Comparison of ENCODE assay signal across 1 cellular context in the genomic region with DNA sequence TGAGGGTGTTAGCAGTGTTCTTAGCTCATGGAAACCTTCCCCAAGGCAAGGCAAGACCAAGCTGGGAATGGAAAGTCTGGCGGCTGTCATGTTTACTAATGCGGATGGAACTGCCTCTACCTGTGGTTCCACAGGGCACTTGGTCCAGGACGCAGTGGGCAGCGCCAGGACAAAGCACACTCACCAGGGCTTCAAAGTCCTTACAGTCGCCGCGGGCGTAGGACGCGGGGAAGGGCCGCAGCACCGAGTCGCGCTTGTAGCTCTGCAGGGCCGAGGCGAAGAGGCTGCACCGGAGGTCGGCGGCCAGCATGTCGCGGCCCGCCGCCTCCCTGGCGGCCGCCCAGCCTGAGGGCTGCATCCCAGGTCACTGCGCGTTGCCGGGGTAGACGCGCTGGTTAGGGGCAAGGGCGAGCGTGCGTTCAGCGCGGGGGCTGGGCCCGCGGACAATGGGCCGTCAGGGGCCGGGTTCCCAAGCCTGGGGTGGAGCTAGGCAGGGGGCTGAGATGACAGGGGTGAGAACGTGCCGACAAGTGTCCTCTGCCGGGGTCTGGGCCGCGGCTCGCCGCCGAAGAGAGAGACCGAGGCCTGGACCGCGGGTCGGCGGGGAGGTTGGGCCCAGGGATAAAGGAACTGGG.
TF ChIP-seq lines count a peak whose summit lies in the region.

No MANE protein-coding gene starts in this region.

TF ChIP-seq in HepG2, 621 proteins besides CTCF, POLR2A, EP300 and RAD21 (continued from another document and continues in another):
- TF ChIP-seq, protein P1, sequence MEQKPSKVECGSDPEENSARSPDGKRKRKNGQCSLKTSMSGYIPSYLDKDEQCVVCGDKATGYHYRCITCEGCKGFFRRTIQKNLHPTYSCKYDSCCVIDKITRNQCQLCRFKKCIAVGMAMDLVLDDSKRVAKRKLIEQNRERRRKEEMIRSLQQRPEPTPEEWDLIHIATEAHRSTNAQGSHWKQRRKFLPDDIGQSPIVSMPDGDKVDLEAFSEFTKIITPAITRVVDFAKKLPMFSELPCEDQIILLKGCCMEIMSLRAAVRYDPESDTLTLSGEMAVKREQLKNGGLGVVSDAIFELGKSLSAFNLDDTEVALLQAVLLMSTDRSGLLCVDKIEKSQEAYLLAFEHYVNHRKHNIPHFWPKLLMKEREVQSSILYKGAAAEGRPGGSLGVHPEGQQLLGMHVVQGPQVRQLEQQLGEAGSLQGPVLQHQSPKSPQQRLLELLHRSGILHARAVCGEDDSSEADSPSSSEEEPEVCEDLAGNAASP (CRISPR knock-in tag; IDR thresholded peaks at IDR 0.05; ENCODE audit: borderline replicate concordance) = no peak
- TF ChIP-seq ZNF484 (CRISPR knock-in tag; IDR thresholded peaks at IDR 0.05; ENCODE audit: borderline replicate concordance, low read depth) (peak; percentile 94; the same call in 1 of the 2 replicates), ZNF891 (CRISPR knock-in tag; IDR thresholded peaks at IDR 0.05) (peak; percentile 54), RFX5 (IDR thresholded peaks at IDR 0.05; ENCODE audit: low read depth, low read length) (no peak), ZFP36L1 (CRISPR knock-in tag; IDR thresholded peaks at IDR 0.05) (no peak; the same call in 1 of the 2 replicates), ZBTB46 (CRISPR knock-in tag; IDR thresholded peaks at IDR 0.05; ENCODE audit: borderline replicate concordance) (0 out of 2 replicates have a peak, but pooled peaks have one; percentile 31), ZNF329 (CRISPR knock-in tag; IDR thresholded peaks at IDR 0.05; ENCODE audit: low read depth) (no peak), ZNF12 (CRISPR knock-in tag; IDR thresholded peaks at IDR 0.05) (0 out of 2 replicates have a peak, but pooled peaks have one; percentile 20), NFE2 (CRISPR knock-in tag; IDR thresholded peaks at IDR 0.05) (no peak), ZC3H4 (CRISPR knock-in tag; IDR thresholded peaks at IDR 0.05; ENCODE audit: borderline replicate concordance) (no peak), ZNF720 (CRISPR knock-in tag; IDR thresholded peaks at IDR 0.05) (no peak), HNF1B (CRISPR knock-in tag; IDR thresholded peaks at IDR 0.05) (no peak), ZNF773 (CRISPR knock-in tag; IDR thresholded peaks at IDR 0.05; ENCODE audit: borderline replicate concordance) (0 out of 2 replicates have a peak, but pooled peaks have one; percentile 33), IRX3 (CRISPR knock-in tag; IDR thresholded peaks at IDR 0.05; ENCODE audit: borderline replicate concordance, low read depth) (0 out of 2 replicates have a peak, but pooled peaks have one; percentile 17), MXD4 (CRISPR knock-in tag; IDR thresholded peaks at IDR 0.05) (peak; percentile 53; the same call in 1 of the 2 replicates), CHD4 (IDR thresholded peaks at IDR 0.05; ENCODE audit: borderline replicate concordance, low read length) (no peak), HNRNPUL1 (IDR thresholded peaks at IDR 0.05; ENCODE audit: low read depth, low read length) (no peak), MAFG (CRISPR knock-in tag; IDR thresholded peaks at IDR 0.05) (no peak), ZNF275 (CRISPR knock-in tag; IDR thresholded peaks at IDR 0.05; ENCODE audit: borderline replicate concordance) (peak; percentile 78; the same call in 1 of the 2 replicates), ARNT (IDR thresholded peaks at IDR 0.05) (no peak), GLI4 (CRISPR knock-in tag; IDR thresholded peaks at IDR 0.05; ENCODE audit: borderline replicate concordance) (peak; percentile 82; the same call in 1 of the 2 replicates), ZNF850 (CRISPR knock-in tag; conservative IDR thresholded peaks at IDR 0.05) (no peak), ZNF607 (CRISPR knock-in tag; IDR thresholded peaks at IDR 0.05; ENCODE audit: borderline replicate concordance) (no peak), ZNF44 (CRISPR knock-in tag; IDR thresholded peaks at IDR 0.05) (0 out of 2 replicates have a peak, but pooled peaks have one; percentile 19), ZNF343 (CRISPR knock-in tag; IDR thresholded peaks at IDR 0.05) (no peak), PITX1 (CRISPR knock-in tag; IDR thresholded peaks at IDR 0.05) (no peak), PTBP1 (IDR thresholded peaks at IDR 0.05; ENCODE audit: low read depth, low read length, poor library complexity, severe bottlenecking) (no peak)
- TF ChIP-seq, protein P2, sequence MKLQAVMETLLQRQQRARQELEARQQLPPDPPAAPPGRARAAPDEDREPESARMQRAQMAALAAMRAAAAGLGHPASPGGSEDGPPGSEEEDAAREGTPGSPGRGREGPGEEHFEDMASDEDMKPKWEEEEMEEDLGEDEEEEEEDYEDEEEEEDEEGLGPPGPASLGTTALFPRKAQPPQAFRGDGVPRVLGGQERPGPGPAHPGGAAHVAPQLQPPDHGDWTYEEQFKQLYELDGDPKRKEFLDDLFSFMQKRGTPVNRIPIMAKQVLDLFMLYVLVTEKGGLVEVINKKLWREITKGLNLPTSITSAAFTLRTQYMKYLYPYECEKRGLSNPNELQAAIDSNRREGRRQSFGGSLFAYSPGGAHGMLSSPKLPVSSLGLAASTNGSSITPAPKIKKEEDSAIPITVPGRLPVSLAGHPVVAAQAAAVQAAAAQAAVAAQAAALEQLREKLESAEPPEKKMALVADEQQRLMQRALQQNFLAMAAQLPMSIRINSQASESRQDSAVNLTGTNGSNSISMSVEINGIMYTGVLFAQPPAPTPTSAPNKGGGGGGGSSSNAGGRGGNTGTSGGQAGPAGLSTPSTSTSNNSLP (IDR thresholded peaks at IDR 0.05; ENCODE audit: low read depth, low read length) = no peak
- TF ChIP-seq, protein P3, sequence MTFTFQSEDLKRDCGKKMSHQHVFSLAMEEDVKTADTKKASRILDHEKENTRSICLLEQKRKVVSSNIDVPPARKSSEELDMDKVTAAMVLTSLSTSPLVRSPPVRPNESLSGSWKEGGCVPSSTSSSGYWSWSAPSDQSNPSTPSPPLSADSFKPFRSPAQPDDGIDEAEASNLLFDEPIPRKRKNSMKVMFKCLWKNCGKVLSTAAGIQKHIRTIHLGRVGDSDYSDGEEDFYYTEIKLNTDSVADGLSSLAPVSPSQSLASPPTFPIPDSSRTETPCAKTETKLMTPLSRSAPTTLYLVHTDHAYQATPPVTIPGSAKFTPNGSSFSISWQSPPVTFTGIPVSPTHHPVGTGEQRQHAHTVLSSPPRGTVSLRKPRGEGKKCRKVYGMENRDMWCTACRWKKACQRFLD (CRISPR knock-in tag; IDR thresholded peaks at IDR 0.05; ENCODE audit: borderline replicate concordance) = peak; percentile 96
- TF ChIP-seq, protein P4, sequence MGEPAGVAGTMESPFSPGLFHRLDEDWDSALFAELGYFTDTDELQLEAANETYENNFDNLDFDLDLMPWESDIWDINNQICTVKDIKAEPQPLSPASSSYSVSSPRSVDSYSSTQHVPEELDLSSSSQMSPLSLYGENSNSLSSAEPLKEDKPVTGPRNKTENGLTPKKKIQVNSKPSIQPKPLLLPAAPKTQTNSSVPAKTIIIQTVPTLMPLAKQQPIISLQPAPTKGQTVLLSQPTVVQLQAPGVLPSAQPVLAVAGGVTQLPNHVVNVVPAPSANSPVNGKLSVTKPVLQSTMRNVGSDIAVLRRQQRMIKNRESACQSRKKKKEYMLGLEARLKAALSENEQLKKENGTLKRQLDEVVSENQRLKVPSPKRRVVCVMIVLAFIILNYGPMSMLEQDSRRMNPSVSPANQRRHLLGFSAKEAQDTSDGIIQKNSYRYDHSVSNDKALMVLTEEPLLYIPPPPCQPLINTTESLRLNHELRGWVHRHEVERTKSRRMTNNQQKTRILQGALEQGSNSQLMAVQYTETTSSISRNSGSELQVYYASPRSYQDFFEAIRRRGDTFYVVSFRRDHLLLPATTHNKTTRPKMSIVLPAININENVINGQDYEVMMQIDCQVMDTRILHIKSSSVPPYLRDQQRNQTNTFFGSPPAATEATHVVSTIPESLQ (CRISPR knock-in tag; conservative IDR thresholded peaks at IDR 0.05) = no peak
- TF ChIP-seq, protein P5, sequence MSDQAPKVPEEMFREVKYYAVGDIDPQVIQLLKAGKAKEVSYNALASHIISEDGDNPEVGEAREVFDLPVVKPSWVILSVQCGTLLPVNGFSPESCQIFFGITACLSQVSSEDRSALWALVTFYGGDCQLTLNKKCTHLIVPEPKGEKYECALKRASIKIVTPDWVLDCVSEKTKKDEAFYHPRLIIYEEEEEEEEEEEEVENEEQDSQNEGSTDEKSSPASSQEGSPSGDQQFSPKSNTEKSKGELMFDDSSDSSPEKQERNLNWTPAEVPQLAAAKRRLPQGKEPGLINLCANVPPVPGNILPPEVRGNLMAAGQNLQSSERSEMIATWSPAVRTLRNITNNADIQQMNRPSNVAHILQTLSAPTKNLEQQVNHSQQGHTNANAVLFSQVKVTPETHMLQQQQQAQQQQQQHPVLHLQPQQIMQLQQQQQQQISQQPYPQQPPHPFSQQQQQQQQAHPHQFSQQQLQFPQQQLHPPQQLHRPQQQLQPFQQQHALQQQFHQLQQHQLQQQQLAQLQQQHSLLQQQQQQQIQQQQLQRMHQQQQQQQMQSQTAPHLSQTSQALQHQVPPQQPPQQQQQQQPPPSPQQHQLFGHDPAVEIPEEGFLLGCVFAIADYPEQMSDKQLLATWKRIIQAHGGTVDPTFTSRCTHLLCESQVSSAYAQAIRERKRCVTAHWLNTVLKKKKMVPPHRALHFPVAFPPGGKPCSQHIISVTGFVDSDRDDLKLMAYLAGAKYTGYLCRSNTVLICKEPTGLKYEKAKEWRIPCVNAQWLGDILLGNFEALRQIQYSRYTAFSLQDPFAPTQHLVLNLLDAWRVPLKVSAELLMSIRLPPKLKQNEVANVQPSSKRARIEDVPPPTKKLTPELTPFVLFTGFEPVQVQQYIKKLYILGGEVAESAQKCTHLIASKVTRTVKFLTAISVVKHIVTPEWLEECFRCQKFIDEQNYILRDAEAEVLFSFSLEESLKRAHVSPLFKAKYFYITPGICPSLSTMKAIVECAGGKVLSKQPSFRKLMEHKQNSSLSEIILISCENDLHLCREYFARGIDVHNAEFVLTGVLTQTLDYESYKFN (CRISPR knock-in tag; conservative IDR thresholded peaks at IDR 0.05) = peak; percentile 27
- TF ChIP-seq, protein P6, sequence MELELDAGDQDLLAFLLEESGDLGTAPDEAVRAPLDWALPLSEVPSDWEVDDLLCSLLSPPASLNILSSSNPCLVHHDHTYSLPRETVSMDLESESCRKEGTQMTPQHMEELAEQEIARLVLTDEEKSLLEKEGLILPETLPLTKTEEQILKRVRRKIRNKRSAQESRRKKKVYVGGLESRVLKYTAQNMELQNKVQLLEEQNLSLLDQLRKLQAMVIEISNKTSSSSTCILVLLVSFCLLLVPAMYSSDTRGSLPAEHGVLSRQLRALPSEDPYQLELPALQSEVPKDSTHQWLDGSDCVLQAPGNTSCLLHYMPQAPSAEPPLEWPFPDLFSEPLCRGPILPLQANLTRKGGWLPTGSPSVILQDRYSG (CRISPR knock-in tag; IDR thresholded peaks at IDR 0.05) = peak; percentile 73
- TF ChIP-seq, protein P7, sequence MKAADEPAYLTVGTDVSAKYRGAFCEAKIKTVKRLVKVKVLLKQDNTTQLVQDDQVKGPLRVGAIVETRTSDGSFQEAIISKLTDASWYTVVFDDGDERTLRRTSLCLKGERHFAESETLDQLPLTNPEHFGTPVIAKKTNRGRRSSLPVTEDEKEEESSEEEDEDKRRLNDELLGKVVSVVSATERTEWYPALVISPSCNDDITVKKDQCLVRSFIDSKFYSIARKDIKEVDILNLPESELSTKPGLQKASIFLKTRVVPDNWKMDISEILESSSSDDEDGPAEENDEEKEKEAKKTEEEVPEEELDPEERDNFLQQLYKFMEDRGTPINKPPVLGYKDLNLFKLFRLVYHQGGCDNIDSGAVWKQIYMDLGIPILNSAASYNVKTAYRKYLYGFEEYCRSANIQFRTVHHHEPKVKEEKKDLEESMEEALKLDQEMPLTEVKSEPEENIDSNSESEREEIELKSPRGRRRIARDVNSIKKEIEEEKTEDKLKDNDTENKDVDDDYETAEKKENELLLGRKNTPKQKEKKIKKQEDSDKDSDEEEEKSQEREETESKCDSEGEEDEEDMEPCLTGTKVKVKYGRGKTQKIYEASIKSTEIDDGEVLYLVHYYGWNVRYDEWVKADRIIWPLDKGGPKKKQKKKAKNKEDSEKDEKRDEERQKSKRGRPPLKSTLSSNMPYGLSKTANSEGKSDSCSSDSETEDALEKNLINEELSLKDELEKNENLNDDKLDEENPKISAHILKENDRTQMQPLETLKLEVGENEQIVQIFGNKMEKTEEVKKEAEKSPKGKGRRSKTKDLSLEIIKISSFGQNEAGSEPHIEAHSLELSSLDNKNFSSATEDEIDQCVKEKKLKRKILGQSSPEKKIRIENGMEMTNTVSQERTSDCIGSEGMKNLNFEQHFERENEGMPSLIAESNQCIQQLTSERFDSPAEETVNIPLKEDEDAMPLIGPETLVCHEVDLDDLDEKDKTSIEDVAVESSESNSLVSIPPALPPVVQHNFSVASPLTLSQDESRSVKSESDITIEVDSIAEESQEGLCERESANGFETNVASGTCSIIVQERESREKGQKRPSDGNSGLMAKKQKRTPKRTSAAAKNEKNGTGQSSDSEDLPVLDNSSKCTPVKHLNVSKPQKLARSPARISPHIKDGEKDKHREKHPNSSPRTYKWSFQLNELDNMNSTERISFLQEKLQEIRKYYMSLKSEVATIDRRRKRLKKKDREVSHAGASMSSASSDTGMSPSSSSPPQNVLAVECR (CRISPR knock-in tag; IDR thresholded peaks at IDR 0.05; ENCODE audit: borderline replicate concordance) = peak; percentile 87
